12 cellular contexts compared by ENCODE assay signal in genomic region chr1:3350441-3351261, GRCh38.
A peak's percentile ranks its signal among the peaks of the same experiment; 100 is the strongest.
DNase-seq lines count a peak whose midpoint lies in the region; ATAC-seq and TF ChIP-seq lines count a peak whose summit lies in the region.
"Had no signal": no experiment of that assay in that cellular context is flagged by ENCODE, and none has a peak within 500 bp of the region (broad histone marks: within the 10 kb centered on the region; RNA-seq: fewer than 3 reads in every experiment).

No MANE protein-coding gene starts in this region.

- peak; percentile 26; the same call in 1 of the 2 replicates for TF ChIP-seq RAD21 in Ishikawa (IDR thresholded peaks at IDR 0.05; ENCODE audit: low read depth)

- H3K4me1 Mint-ChIP-seq in endodermal cell = peaks cover 11% of the 10 kb centered on the region
- H3K4me1 Mint-ChIP-seq in stimulated activated memory B cell treated with anti-CD40 and anti-IgM and Interleukin-4, amounts not matched to agents 10 μg/mL and 1 μg/mL and 100 μg/mL, for 72 hours = no peaks in the 10 kb centered on the region
- H3K4me1 Mint-ChIP-seq: activated CD8-positive, alpha-beta memory T cell treated with anti-CD3 and anti-CD28 coated beads, Interleukin-2, amount 10 ng/mL, durations not matched to agents 7 days and 5 days had no signal

- ATAC-seq in left lung (peak; percentile 12), HG03175 (IDR thresholded peaks at IDR 0.05; ENCODE audit: unreplicated experiment) (no peak)
- no peak for ATAC-seq in stimulated activated memory B cell treated with anti-CD40 and anti-IgM and Interleukin-4, amounts not matched to agents 10 μg/mL and 1 μg/mL and 100 μg/mL, for 72 hours
- ATAC-seq: activated CD8-positive, alpha-beta memory T cell treated with anti-CD3 and anti-CD28 coated beads, Interleukin-2, amount 10 ng/mL, durations not matched to agents 7 days and 5 days had no signal

- TF ChIP-seq EP300 in Ishikawa (IDR thresholded peaks at IDR 0.05; ENCODE audit: borderline replicate concordance) = no peak

- H3K9ac ChIP-seq in endodermal cell (ENCODE audit: extremely low read depth, low read length, poor library complexity, severe bottlenecking) = no peak overlapping the region
- H3K9ac ChIP-seq: KMS-11 had no signal

- intact Hi-C loops in left lung (cut with DNase I) = no loop called here

- H3K4me1 ChIP-seq in endodermal cell (ENCODE audit: control insufficient read depth, insufficient read depth, low read length) = peaks cover 19% of the 10 kb centered on the region
- no peaks in the 10 kb centered on the region for H3K4me1 ChIP-seq in left lung

- H3K27ac Mint-ChIP-seq in endodermal cell = no peak overlapping the region
- H3K27ac Mint-ChIP-seq in stimulated activated memory B cell treated with anti-CD40 and anti-IgM and Interleukin-4, amounts not matched to agents 10 μg/mL and 1 μg/mL and 100 μg/mL, for 72 hours = no peak overlapping the region
- H3K27ac Mint-ChIP-seq: activated CD8-positive, alpha-beta memory T cell treated with anti-CD3 and anti-CD28 coated beads, Interleukin-2, amount 10 ng/mL, durations not matched to agents 7 days and 5 days; CD4-positive, alpha-beta T cell had no signal

- DNase-seq in endodermal cell = no peak
- no peak for DNase-seq in left lung
- peak in 48 of 49 donors; percentile 12 to 89 (median 76) for DNase-seq in substantia nigra (lab: John Stamatoyannopoulos, UW)
- no peak for DNase-seq in NCI-H1092 (lab: John Stamatoyannopoulos, UW)
- DNase-seq in HuH-7 (ENCODE audit: low spot score) = no peak
- DNase-seq: activated CD8-positive, alpha-beta memory T cell treated with anti-CD3 and anti-CD28 coated beads, Interleukin-2, amount 10 ng/mL, durations not matched to agents 7 days and 5 days; CD4-positive, alpha-beta T cell; trophoblast cell had no signal

- no peaks in the 10 kb centered on the region for H3K9me3 Mint-ChIP-seq in endodermal cell
- peaks cover 3% of the 10 kb centered on the region for H3K9me3 Mint-ChIP-seq in stimulated activated memory B cell treated with anti-CD40 and anti-IgM and Interleukin-4, amounts not matched to agents 10 μg/mL and 1 μg/mL and 100 μg/mL, for 72 hours
- H3K9me3 Mint-ChIP-seq: CD4-positive, alpha-beta T cell had no signal

- H3K27me3 ChIP-seq in endodermal cell (ENCODE audit: control insufficient read depth, insufficient read depth, low read length, poor library complexity, severe bottlenecking) (no peaks in the 10 kb centered on the region), left lung (peaks cover 0 to 81% of the 10 kb centered on the region in 2 donors)

- no peaks in the 10 kb centered on the region for H3K9me3 ChIP-seq in endodermal cell (ENCODE audit: control insufficient read depth, low read length)
- no peaks in the 10 kb centered on the region for H3K9me3 ChIP-seq in left lung

- H3K36me3 ChIP-seq in endodermal cell (ENCODE audit: control insufficient read depth, insufficient read depth, low read length) (no peaks in the 10 kb centered on the region), left lung (no peaks in the 10 kb centered on the region)

- H3K4me3 Mint-ChIP-seq in endodermal cell = no peak overlapping the region
- H3K4me3 Mint-ChIP-seq in stimulated activated memory B cell treated with anti-CD40 and anti-IgM and Interleukin-4, amounts not matched to agents 10 μg/mL and 1 μg/mL and 100 μg/mL, for 72 hours = no peak overlapping the region
- H3K4me3 Mint-ChIP-seq: activated CD8-positive, alpha-beta memory T cell treated with anti-CD3 and anti-CD28 coated beads, Interleukin-2, amount 10 ng/mL, durations not matched to agents 7 days and 5 days; CD4-positive, alpha-beta T cell had no signal

- no peaks in the 10 kb centered on the region for H3K36me3 Mint-ChIP-seq in endodermal cell (ENCODE audit: low read depth)
- no peaks in the 10 kb centered on the region for H3K36me3 Mint-ChIP-seq in stimulated activated memory B cell treated with anti-CD40 and anti-IgM and Interleukin-4, amounts not matched to agents 10 μg/mL and 1 μg/mL and 100 μg/mL, for 72 hours
- H3K36me3 Mint-ChIP-seq: activated CD8-positive, alpha-beta memory T cell treated with anti-CD3 and anti-CD28 coated beads, Interleukin-2, amount 10 ng/mL, durations not matched to agents 7 days and 5 days had no signal

- H3K27ac ChIP-seq in endodermal cell (ENCODE audit: low read depth, low read length) (peak overlapping the region; percentile 66), left lung (no peak overlapping the region), substantia nigra (ENCODE audit: low read depth, low read length, poor library complexity, severe bottlenecking) (peak overlapping the region; percentile 69)
- H3K27ac ChIP-seq: KMS-11 had no signal

- H3K4me3 ChIP-seq in endodermal cell (ENCODE audit: low read length) (no peak overlapping the region), left lung (no peak overlapping the region)

- H3K27me3 Mint-ChIP-seq in endodermal cell (ENCODE audit: insufficient read depth) = no peaks in the 10 kb centered on the region
- peaks cover 33% of the 10 kb centered on the region for H3K27me3 Mint-ChIP-seq in stimulated activated memory B cell treated with anti-CD40 and anti-IgM and Interleukin-4, amounts not matched to agents 10 μg/mL and 1 μg/mL and 100 μg/mL, for 72 hours
- H3K27me3 Mint-ChIP-seq: activated CD8-positive, alpha-beta memory T cell treated with anti-CD3 and anti-CD28 coated beads, Interleukin-2, amount 10 ng/mL, durations not matched to agents 7 days and 5 days had no signal

- TF ChIP-seq CTCF in endodermal cell (conservative IDR thresholded peaks at IDR 0.05) = no peak
- no peak for TF ChIP-seq CTCF in left lung (IDR thresholded peaks at IDR 0.05)

- WGBS in endodermal cell (ENCODE audit: insufficient coverage in 1 of 2, insufficient read length in 1 of 2), 2 experiments = 88 to 95% methylated on average over 13 to 20 of the region's 20 CpGs

TF ChIP-seq in Ishikawa, 13 proteins besides CTCF, POLR2A, EP300 and RAD21:
- no peak for TF ChIP-seq REST (IDR thresholded peaks at IDR 0.05; ENCODE audit: low read depth)
- no peak for TF ChIP-seq EGR1 (IDR thresholded peaks at IDR 0.05)
- TF ChIP-seq CEBPB (IDR thresholded peaks at IDR 0.05) = no peak
- TF ChIP-seq YY1 (IDR thresholded peaks at IDR 0.05; ENCODE audit: low read depth) = no peak
- TF ChIP-seq TEAD4 (IDR thresholded peaks at IDR 0.05) = no peak
- no peak for TF ChIP-seq MAX (IDR thresholded peaks at IDR 0.05)
- TF ChIP-seq ZBTB7A (IDR thresholded peaks at IDR 0.05; ENCODE audit: low read depth) = no peak
- TF ChIP-seq, protein P1, sequence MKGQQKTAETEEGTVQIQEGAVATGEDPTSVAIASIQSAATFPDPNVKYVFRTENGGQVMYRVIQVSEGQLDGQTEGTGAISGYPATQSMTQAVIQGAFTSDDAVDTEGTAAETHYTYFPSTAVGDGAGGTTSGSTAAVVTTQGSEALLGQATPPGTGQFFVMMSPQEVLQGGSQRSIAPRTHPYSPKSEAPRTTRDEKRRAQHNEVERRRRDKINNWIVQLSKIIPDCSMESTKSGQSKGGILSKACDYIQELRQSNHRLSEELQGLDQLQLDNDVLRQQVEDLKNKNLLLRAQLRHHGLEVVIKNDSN (IDR thresholded peaks at IDR 0.05) = no peak
- TF ChIP-seq NFIC (IDR thresholded peaks at IDR 0.05) = no peak
- TF ChIP-seq TCF12 (IDR thresholded peaks at IDR 0.05; ENCODE audit: low read depth) = no peak
- TF ChIP-seq CREB1 (IDR thresholded peaks at IDR 0.05; ENCODE audit: low read depth) = no peak
- TF ChIP-seq FOXM1 (IDR thresholded peaks at IDR 0.05; ENCODE audit: borderline replicate concordance, low read depth) = no peak
- no peak for TF ChIP-seq TAF1 (IDR thresholded peaks at IDR 0.05; ENCODE audit: low read depth)

Comparison
In these comparisons a context has a peak if more than half of its experiments do, and no peak if none do; other contexts are left out.
1. DNase-seq: peak in substantia nigra (48 of 49); none in endodermal cell (single experiment), left lung (0 of 2), NCI-H1092 (single experiment) and HuH-7 (single experiment).
2. H3K27ac ChIP-seq: peak in endodermal cell (single experiment) and substantia nigra (single experiment); none in left lung (0 of 2).